8 cellular contexts compared by ENCODE assay signal in genomic region chr21:37369307-37369854, GRCh38. TPM values are rescaled to one million over a fixed set of nuclear protein-coding genes. Genes with fewer than 3 reads are reported as not detected.
DNase-seq lines count a peak whose midpoint lies in the region; TF ChIP-seq lines count a peak whose summit lies in the region.

No MANE protein-coding gene starts in this region.

- H3K4me3 Mint-ChIP-seq in T-helper 2 cell treated with Interferon-gamma antibody and Interleukin-4, amounts not matched to agents 5 μg/mL and 100 μg/mL, for 36 hours: peak overlapping the region; percentile 85
- H3K4me3 Mint-ChIP-seq in activated CD4-positive, alpha-beta memory T cell treated with anti-CD3 and anti-CD28 coated beads, Interleukin-2, amount 10 ng/mL, durations not matched to agents 7 days and 5 days: peak overlapping the region; percentile 90

- no peak for TF ChIP-seq POLR2A in stomach (IDR thresholded peaks at IDR 0.05)

- H3K36me3 Mint-ChIP-seq in T-helper 2 cell treated with Interferon-gamma antibody and Interleukin-4, amounts not matched to agents 5 μg/mL and 100 μg/mL, for 36 hours (ENCODE audit: low read depth): peaks cover 17% of the 10 kb centered on the region
- peaks cover 13% of the 10 kb centered on the region for H3K36me3 Mint-ChIP-seq in activated CD4-positive, alpha-beta memory T cell treated with anti-CD3 and anti-CD28 coated beads, Interleukin-2, amount 10 ng/mL, durations not matched to agents 7 days and 5 days (ENCODE audit: low read depth)

- CTCF ChIA-PET in activated CD4-positive, alpha-beta memory T cell treated with anti-CD3 and anti-CD28 coated beads, Interleukin-2, amount 10 ng/mL, durations not matched to agents 7 days and 5 days (lab: Charles Lee): interaction anchor here (1.3 to 2.0 kb wide), 4 partner anchors 9 to 195 kb away, joined by 3 to 7 read pairs (median 4); partner anchors contain the start of gene VPS26C

- no peaks in the 10 kb centered on the region for H3K9me3 Mint-ChIP-seq in T-helper 2 cell treated with Interferon-gamma antibody and Interleukin-4, amounts not matched to agents 5 μg/mL and 100 μg/mL, for 36 hours
- no peaks in the 10 kb centered on the region for H3K9me3 Mint-ChIP-seq in activated CD4-positive, alpha-beta memory T cell treated with anti-CD3 and anti-CD28 coated beads, Interleukin-2, amount 10 ng/mL, durations not matched to agents 7 days and 5 days

- WGBS in stomach, 5 donors: 18 to 30% (median 22%) methylated on average over 3 of the region's 3 CpGs

- H3K27ac Mint-ChIP-seq in T-helper 2 cell treated with Interferon-gamma antibody and Interleukin-4, amounts not matched to agents 5 μg/mL and 100 μg/mL, for 36 hours: peak overlapping the region; percentile 87
- H3K27ac Mint-ChIP-seq in activated CD4-positive, alpha-beta memory T cell treated with anti-CD3 and anti-CD28 coated beads, Interleukin-2, amount 10 ng/mL, durations not matched to agents 7 days and 5 days: peak overlapping the region; percentile 87

- intact Hi-C loops in stomach (cut with DNase I; ENCODE audit: low total_unique reads): loop anchor here (10.0 kb wide), 1 partner anchor 105 kb away; the partner anchor contains the start of gene VPS26C

- POLR2A ChIA-PET in activated CD4-positive, alpha-beta memory T cell treated with anti-CD3 and anti-CD28 coated beads, Interleukin-2, amount 10 ng/mL, durations not matched to agents 7 days and 5 days (lab: Charles Lee): interaction anchor here (0.9 to 5.0 kb wide), 8 partner anchors 9 to 194 kb away, joined by 3 to 61 read pairs (median 5); partner anchors contain the start of gene VPS26C

- no peaks in the 10 kb centered on the region for H3K9me3 ChIP-seq in stomach

- H3K36me3 ChIP-seq in stomach: no peaks in the 10 kb centered on the region

- peak overlapping the region in 4 of 5 donors; percentile 99 to 100 (median 100) for H3K27ac ChIP-seq in stomach

- DNase-seq in T-helper 2 cell treated with Interferon-gamma antibody and Interleukin-4, amounts not matched to agents 5 μg/mL and 100 μg/mL, for 36 hours (ENCODE audit: low spot score): no peak
- no peak for DNase-seq in T-helper 2 cell
- DNase-seq in activated CD4-positive, alpha-beta memory T cell treated with anti-CD3 and anti-CD28 coated beads, Interleukin-2, amount 10 ng/mL, durations not matched to agents 7 days and 5 days: no peak
- no peak for DNase-seq in stomach
- no peak for DNase-seq in DMS53 treated with DMSO at 0.1 percent for 48 hours (lab: John Stamatoyannopoulos, UW; ENCODE audit: unreplicated experiment)
- no peak for DNase-seq in amniotic stem cell (lab: John Stamatoyannopoulos, UW)
- no peak for DNase-seq in NCI-H524 (lab: John Stamatoyannopoulos, UW)

- no peak for TF ChIP-seq CTCF in stomach (IDR thresholded peaks at IDR 0.05)

- peaks cover 31 to 72% (median 58%) of the 10 kb centered on the region in 4 donors for H3K4me1 ChIP-seq in stomach

- H3K27me3 ChIP-seq in stomach: no peaks in the 10 kb centered on the region

- peaks cover 54% of the 10 kb centered on the region for H3K4me1 Mint-ChIP-seq in T-helper 2 cell treated with Interferon-gamma antibody and Interleukin-4, amounts not matched to agents 5 μg/mL and 100 μg/mL, for 36 hours (ENCODE audit: low read depth)
- H3K4me1 Mint-ChIP-seq in activated CD4-positive, alpha-beta memory T cell treated with anti-CD3 and anti-CD28 coated beads, Interleukin-2, amount 10 ng/mL, durations not matched to agents 7 days and 5 days: peaks cover 60% of the 10 kb centered on the region

- no peak for TF ChIP-seq EP300 in stomach (IDR thresholded peaks at IDR 0.05)

- H3K27me3 Mint-ChIP-seq in T-helper 2 cell treated with Interferon-gamma antibody and Interleukin-4, amounts not matched to agents 5 μg/mL and 100 μg/mL, for 36 hours (ENCODE audit: low read depth): no peaks in the 10 kb centered on the region
- H3K27me3 Mint-ChIP-seq in activated CD4-positive, alpha-beta memory T cell treated with anti-CD3 and anti-CD28 coated beads, Interleukin-2, amount 10 ng/mL, durations not matched to agents 7 days and 5 days: no peaks in the 10 kb centered on the region

- H3K4me3 ChIP-seq in iPS-11a (ENCODE audit: low read depth, low read length) (peak overlapping the region; percentile 14), stomach (peak overlapping the region; percentile 14 to 94 (median 78))

RNA-seq across cellular contexts. Expression of gene DYRK1A, which starts 2.8 kb away (rescaled TPM):
- 10 to 100 TPM; 73.6 to 74.1 TPM for total RNA-seq in activated CD4-positive, alpha-beta memory T cell treated with anti-CD3 and anti-CD28 coated beads, Interleukin-2, amount 10 ng/mL, durations not matched to agents 7 days and 5 days
- 100 to 1,000 TPM in 2 of 5 donors, 10 to 100 TPM in 3; 58.3 to 124 (median 99.4) TPM for total RNA-seq in stomach
- polyA plus RNA-seq in stomach: 10 to 100 TPM; 10.1 to 19.0 (median 16.3) TPM
